In the genomic region with DNA sequence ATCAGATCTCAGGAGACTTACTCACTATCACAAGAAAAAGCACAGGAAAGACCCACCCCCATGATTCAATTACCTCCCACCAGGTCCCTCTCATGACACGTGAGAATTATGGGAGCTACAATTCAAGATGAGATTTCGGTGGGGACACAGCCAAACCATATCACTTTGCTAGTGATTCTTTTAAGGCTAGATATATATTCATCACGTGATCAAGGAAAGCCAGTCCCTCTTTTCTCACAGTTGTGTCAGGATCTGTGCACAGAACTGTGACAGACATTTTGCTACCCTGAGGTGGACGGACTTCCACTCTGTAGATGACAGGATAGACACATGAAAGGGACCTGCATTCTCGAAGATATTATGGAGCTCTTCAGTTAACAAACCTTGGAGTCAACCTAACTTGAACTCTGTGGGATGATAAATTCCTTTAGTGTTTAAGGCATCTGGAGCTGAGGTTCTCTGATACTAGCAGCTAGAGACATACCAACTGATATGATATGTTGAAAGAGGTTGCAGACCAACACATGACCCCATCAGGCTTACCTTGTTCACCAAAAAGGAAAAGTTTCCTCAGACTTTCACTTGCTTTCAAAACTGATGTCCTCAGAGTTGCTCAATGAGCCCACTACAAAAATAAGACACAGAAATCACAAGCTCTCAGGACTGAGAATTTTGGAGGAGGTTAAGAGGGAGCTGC, we compare ENCODE assay signal across 1 cellular context.
TF ChIP-seq lines count a peak whose summit lies in the region.

No MANE protein-coding gene starts in this region.

TF ChIP-seq in SK-N-SH, 30 proteins besides CTCF, POLR2A, EP300 and RAD21 (continued from another document):
- TF ChIP-seq MAX (IDR thresholded peaks at IDR 0.05; ENCODE audit: low read depth) = no peak
- TF ChIP-seq, protein P1, sequence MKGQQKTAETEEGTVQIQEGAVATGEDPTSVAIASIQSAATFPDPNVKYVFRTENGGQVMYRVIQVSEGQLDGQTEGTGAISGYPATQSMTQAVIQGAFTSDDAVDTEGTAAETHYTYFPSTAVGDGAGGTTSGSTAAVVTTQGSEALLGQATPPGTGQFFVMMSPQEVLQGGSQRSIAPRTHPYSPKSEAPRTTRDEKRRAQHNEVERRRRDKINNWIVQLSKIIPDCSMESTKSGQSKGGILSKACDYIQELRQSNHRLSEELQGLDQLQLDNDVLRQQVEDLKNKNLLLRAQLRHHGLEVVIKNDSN (IDR thresholded peaks at IDR 0.05; ENCODE audit: borderline replicate concordance, low read depth) = no peak
- TF ChIP-seq CHD2 (IDR thresholded peaks at IDR 0.05; ENCODE audit: low read length, partially characterized antibody) = no peak
- no peak for TF ChIP-seq RXRA (IDR thresholded peaks at IDR 0.05; ENCODE audit: borderline replicate concordance, low read depth)
- TF ChIP-seq RFX5 (IDR thresholded peaks at IDR 0.05; ENCODE audit: low read length) = no peak
